Comparison of ENCODE assay signal across 8 cellular contexts in genomic region chr11:118915941-118916841, GRCh38. TPM values are rescaled to one million over a fixed set of nuclear protein-coding genes. Genes with fewer than 3 reads are reported as not detected.
DNase-seq lines count a peak whose midpoint lies in the region; ATAC-seq and TF ChIP-seq lines count a peak whose summit lies in the region.

No MANE protein-coding gene starts in this region.

- H3K36me3 Mint-ChIP-seq in CD8-positive, alpha-beta T cell: peaks cover 39% of the 10 kb centered on the region

- peak overlapping the region; percentile 92 for H3K4me3 Mint-ChIP-seq in CD8-positive, alpha-beta T cell

- POLR2A ChIA-PET in CD8-positive, alpha-beta T cell (lab: Charles Lee): interaction anchor here (0.6 to 9.9 kb wide), 6 partner anchors 8 to 47 kb away, joined by 3 to 201 read pairs (median 6); partner anchors contain the start of gene BCL9L

- WGBS in prostate gland: 29% methylated on average over 10 of the region's 10 CpGs

- TF ChIP-seq POLR2A in prostate gland (IDR thresholded peaks at IDR 0.05): no peak

- TF ChIP-seq CTCF in CD8-positive, alpha-beta T cell (IDR thresholded peaks at IDR 0.05): no peak
- TF ChIP-seq CTCF in WERI-Rb-1 (IDR thresholded peaks at IDR 0.05; ENCODE audit: low read depth, low read length) (no peak), fibroblast of pulmonary artery (IDR thresholded peaks at IDR 0.05; ENCODE audit: low read length, missing control alignments) (no peak), prostate gland (IDR thresholded peaks at IDR 0.05) (no peak)

- H3K27me3 ChIP-seq in CD8-positive, alpha-beta T cell (ENCODE audit: insufficient read depth, low read length): no peaks in the 10 kb centered on the region
- H3K27me3 ChIP-seq in WERI-Rb-1 (ENCODE audit: insufficient read depth, low read depth, severe bottlenecking): no peaks in the 10 kb centered on the region
- H3K27me3 ChIP-seq in prostate gland (replicated peaks; ENCODE audit: insufficient read depth): no peaks in the 10 kb centered on the region

- CTCF ChIA-PET in CD8-positive, alpha-beta T cell (lab: Charles Lee): interaction anchor here (0.5 to 1.8 kb wide), 4 partner anchors 8 to 82 kb away, joined by 3 to 7 read pairs (median 4); partner anchors contain the start of gene CENATAC

- H3K27ac ChIP-seq in CD8-positive, alpha-beta T cell (ENCODE audit: low read depth, low read length): peak overlapping the region; percentile 94
- H3K27ac ChIP-seq in WERI-Rb-1: peak overlapping the region; percentile 44
- peak overlapping the region; percentile 92 to 97 for H3K27ac ChIP-seq in prostate gland

- peaks cover 92% of the 10 kb centered on the region for H3K4me1 Mint-ChIP-seq in CD8-positive, alpha-beta T cell (ENCODE audit: low read depth)

- no peak for ATAC-seq in CD8-positive, alpha-beta T cell
- no peak for ATAC-seq in GM21723 (IDR thresholded peaks at IDR 0.05; ENCODE audit: unreplicated experiment)

- no peaks in the 10 kb centered on the region for H3K27me3 Mint-ChIP-seq in CD8-positive, alpha-beta T cell (ENCODE audit: low read depth)

- no peaks in the 10 kb centered on the region for H3K9me3 Mint-ChIP-seq in CD8-positive, alpha-beta T cell

- intact Hi-C loops in CD8-positive, alpha-beta T cell (cut with DNase I, micrococcal nuclease): loop anchor here in 1 of 2 experiments (2.0 kb wide), 1 partner anchor 13 kb away; no protein-coding TSS in a partner anchor
- intact Hi-C loops in prostate gland (cut with DNase I): no loop called here

- H3K36me3 ChIP-seq in CD8-positive, alpha-beta T cell (ENCODE audit: insufficient read depth, low read length): no peaks in the 10 kb centered on the region
- H3K36me3 ChIP-seq in WERI-Rb-1: no peaks in the 10 kb centered on the region
- H3K36me3 ChIP-seq in prostate gland: no peaks in the 10 kb centered on the region

- no peaks in the 10 kb centered on the region for H3K9me3 ChIP-seq in CD8-positive, alpha-beta T cell (ENCODE audit: low read length)
- H3K9me3 ChIP-seq in WERI-Rb-1 (ENCODE audit: severe bottlenecking) (no peaks in the 10 kb centered on the region), prostate gland (no peaks in the 10 kb centered on the region)

- H3K4me3 ChIP-seq in CD8-positive, alpha-beta T cell (ENCODE audit: low read depth, low read length): peak overlapping the region; percentile 90
- H3K4me3 ChIP-seq in WERI-Rb-1 (ENCODE audit: low read depth, low read length) (no peak overlapping the region), fibroblast of pulmonary artery (replicated peaks; ENCODE audit: low read depth, low read length) (peak overlapping the region; percentile 18), prostate gland (no peak overlapping the region)

- peaks cover 90% of the 10 kb centered on the region for H3K4me1 ChIP-seq in CD8-positive, alpha-beta T cell (ENCODE audit: insufficient read depth, low read length)
- peaks cover 92% of the 10 kb centered on the region for H3K4me1 ChIP-seq in prostate gland (replicated peaks)

- peak overlapping the region; percentile 99 for H3K27ac Mint-ChIP-seq in CD8-positive, alpha-beta T cell

- DNase-seq in CD8-positive, alpha-beta T cell: no peak
- no peak for DNase-seq in WERI-Rb-1
- no peak for DNase-seq in fibroblast of pulmonary artery (ENCODE audit: low read depth)
- DNase-seq in prostate gland (ENCODE audit: low spot score): no peak
- no peak for DNase-seq in NCI-H1105 (lab: John Stamatoyannopoulos, UW)
- no peak for DNase-seq in NCI-H345 treated with DMSO at 0.1 percent for 48 hours (lab: John Stamatoyannopoulos, UW; ENCODE audit: unreplicated experiment)
- DNase-seq in activated CD4-positive, CD25-positive, alpha-beta regulatory T cell (lab: John Stamatoyannopoulos, UW): no peak

RNA-seq across cellular contexts. Expression of gene BCL9L, which starts 9.5 kb away (rescaled TPM):
- 100 to 1,000 TPM; 437 to 439 TPM for total RNA-seq in CD8-positive, alpha-beta T cell
- total RNA-seq in prostate gland: 10 to 100 TPM; 46.6 to 56.8 TPM

RNA-seq across cellular contexts. Expression of gene CXCR5, which starts 32.5 kb away (rescaled TPM):
- 1 to 10 TPM; 7.6 to 8.0 TPM for total RNA-seq in CD8-positive, alpha-beta T cell
- total RNA-seq in prostate gland: under 1 TPM in 1 of 2 donors, not detected in 1; 0.17 TPM

RNA-seq across cellular contexts. Expression of gene UPK2, which starts 39.9 kb away (rescaled TPM):
- not detected for total RNA-seq in CD8-positive, alpha-beta T cell
- not detected for total RNA-seq in prostate gland

RNA-seq across cellular contexts. Expression of gene FOXR1, which starts 55.4 kb away (rescaled TPM):
- total RNA-seq in CD8-positive, alpha-beta T cell: not detected
- 1 to 10 TPM in 1 of 2 donors, not detected in 1; 1.8 TPM for total RNA-seq in prostate gland

Comparison
In these comparisons a context has a peak if more than half of its experiments do, and no peak if none do; other contexts are left out.
1. H3K27ac ChIP-seq: peak in every context shown above with its lines; median percentile 94 in prostate gland; 94 in CD8-positive, alpha-beta T cell; 44 in WERI-Rb-1.
2. H3K4me3 ChIP-seq: peak in CD8-positive, alpha-beta T cell (single experiment) and fibroblast of pulmonary artery (single experiment); none in WERI-Rb-1 (single experiment) and prostate gland (0 of 2).
3. RNA of gene BCL9L, which starts 9.5 kb away (total RNA-seq): 437 to 439 TPM in CD8-positive, alpha-beta T cell; 46.6 to 56.8 TPM in prostate gland; every median in the first group is over 4 times any median in the second.
4. RNA of gene CXCR5, which starts 32.5 kb away (total RNA-seq): 7.6 to 8.0 TPM in CD8-positive, alpha-beta T cell; 0.17 TPM in prostate gland; every median in the first group is over 4 times any median in the second.